ENCODE assay signal across 12 cellular contexts in the genomic region with DNA sequence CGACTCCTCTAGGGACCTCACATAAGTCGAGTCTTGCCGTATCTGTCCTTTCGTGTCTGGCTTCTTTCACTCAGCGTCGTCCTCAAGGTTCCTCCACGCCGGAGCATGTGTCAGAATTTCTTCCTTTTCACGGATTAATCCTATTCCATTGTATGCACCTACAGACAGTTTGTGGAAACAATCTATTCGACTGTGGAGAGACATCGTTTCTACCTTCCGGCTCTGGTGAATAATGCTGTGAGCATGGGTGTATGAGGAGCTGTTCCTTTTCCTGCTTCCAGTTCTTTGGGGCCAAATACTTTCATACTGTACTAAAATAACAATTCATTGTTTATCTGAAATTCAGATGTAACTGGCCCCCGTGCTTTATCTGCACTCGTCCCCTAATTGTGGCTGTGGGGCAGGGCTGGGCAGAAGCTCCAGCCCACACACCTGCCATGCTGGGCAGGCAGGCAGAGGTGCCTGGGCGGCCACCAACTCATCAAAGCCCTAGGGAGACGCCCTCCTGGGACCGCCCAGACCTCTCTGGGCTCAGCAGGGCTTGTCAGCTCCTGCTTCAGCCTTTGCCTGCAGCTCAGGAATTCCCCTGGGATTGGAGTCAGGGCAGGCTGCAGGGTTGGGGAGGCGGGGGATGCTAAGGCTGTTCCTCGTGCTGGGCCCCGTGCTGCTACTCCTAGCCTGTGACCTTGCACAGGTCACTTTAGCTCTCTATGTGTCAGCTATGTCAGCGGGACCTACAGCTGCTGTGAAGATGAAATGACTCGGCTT. TPM values are rescaled to one million over a fixed set of nuclear protein-coding genes. Genes with fewer than 3 reads are reported as not detected.
DNase-seq lines count a peak whose midpoint lies in the region; ATAC-seq, FAIRE-seq and TF ChIP-seq lines count a peak whose summit lies in the region.
"Had no signal": no experiment of that assay in that cellular context is flagged by ENCODE, and none has a peak within 500 bp of the region (broad histone marks: within the 10 kb centered on the region; RNA-seq: fewer than 3 reads in every experiment).

No MANE protein-coding gene starts in this region.

- H3K4me3 ChIP-seq in BE2C (ENCODE audit: low read depth, low read length) (no peak overlapping the region), HEK293 (ENCODE audit: low read depth, low read length) (no peak overlapping the region), kidney (ENCODE audit: low read length in 2 of 2) (no peak overlapping the region)
- H3K4me3 ChIP-seq: left lung had no signal

- H3K9me3 ChIP-seq in BE2C: no peaks in the 10 kb centered on the region
- H3K9me3 ChIP-seq in HEK293 (ENCODE audit: control insufficient read depth, insufficient read depth, low read depth, low read length): no peaks in the 10 kb centered on the region
- H3K9me3 ChIP-seq in kidney (ENCODE audit: control insufficient read depth in 1 of 2, low read length in 2 of 2): no peaks in the 10 kb centered on the region
- H3K9me3 ChIP-seq: Caco-2, left lung had no signal

- H3K36me3 ChIP-seq in BE2C (no peaks in the 10 kb centered on the region), HEK293 (ENCODE audit: control insufficient read depth in 2 of 2, insufficient read depth in 1 of 2, low read length in 2 of 2) (no peaks in the 10 kb centered on the region), kidney (ENCODE audit: control insufficient read depth in 1 of 2, insufficient read depth in 2 of 2, low read length in 2 of 2) (no peaks in the 10 kb centered on the region)
- H3K36me3 ChIP-seq: left lung had no signal

- intact Hi-C loops in kidney (cut with DNase I): no loop called here

- TF ChIP-seq CTCF in BE2C (IDR thresholded peaks at IDR 0.05; ENCODE audit: low read depth, low read length) (no peak), HEK293 (tag by site-specific recombination; IDR thresholded peaks at IDR 0.05) (no peak), WTC11 (IDR thresholded peaks at IDR 0.05) (no peak), kidney (IDR thresholded peaks at IDR 0.05; ENCODE audit: borderline replicate concordance, extremely low read depth, insufficient read depth) (no peak)

- H3K4me1 Mint-ChIP-seq in WTC11: peaks cover 28% of the 10 kb centered on the region

- H3K9ac ChIP-seq in kidney (ENCODE audit: low read length in 2 of 2): no peak overlapping the region

- H3K27ac ChIP-seq in HEK293 (ENCODE audit: extremely low read depth, low read depth, low read length): no peak overlapping the region
- no peak overlapping the region for H3K27ac ChIP-seq in kidney (ENCODE audit: low read depth in 2 of 2, low read length in 2 of 2)
- H3K27ac ChIP-seq: left lung had no signal

- H3K4me3 Mint-ChIP-seq in WTC11: no peak overlapping the region

- peaks cover 20% of the 10 kb centered on the region for H3K27me3 Mint-ChIP-seq in WTC11 (ENCODE audit: low read depth)

- CTCF ChIA-PET in HEK293 (lab: Yijun Ruan, JAX): interaction anchor here (0.7 to 1.1 kb wide), 2 partner anchors 22 to 217 kb away, joined by 3 read pairs; no protein-coding TSS in a partner anchor
- CTCF ChIA-PET in WTC11 (lab: Charles Lee): interaction anchor here (0.7 to 1.2 kb wide), 3 partner anchors 11 to 217 kb away, joined by 4 read pairs; no protein-coding TSS in a partner anchor

- peak overlapping the region; percentile 78; the same call in 1 of the 2 replicates for H3K27ac Mint-ChIP-seq in WTC11

- DNase-seq in BE2C (peak; percentile 93), WTC11 (ENCODE audit: low spot score) (no peak), kidney (peak; percentile 71), globus pallidus (ENCODE audit: low spot score) (no peak), C1 segment of cervical spinal cord (lab: John Stamatoyannopoulos, UW) (no peak)
- DNase-seq: activated CD4-positive, CD25-positive, alpha-beta regulatory T cell treated with anti-CD3 and anti-CD28 coated beads, Interleukin-2, amount 50 U/mL, for 72 hours; Caco-2 had no signal

- H3K9me3 Mint-ChIP-seq in WTC11: no peaks in the 10 kb centered on the region
- H3K9me3 Mint-ChIP-seq: activated naive CD4-positive, alpha-beta T cell treated with anti-CD3 and anti-CD28 coated beads, Interleukin-2, amount 50 U/mL, for 72 hours had no signal

- no peaks in the 10 kb centered on the region for H3K36me3 Mint-ChIP-seq in WTC11

- H3K4me1 ChIP-seq in BE2C: peaks cover 27% of the 10 kb centered on the region
- H3K4me1 ChIP-seq in HEK293 (ENCODE audit: control insufficient read depth, insufficient read depth, low read length): peaks cover 2% of the 10 kb centered on the region; the same call in 1 of the 2 replicates
- H3K4me1 ChIP-seq in kidney (ENCODE audit: control insufficient read depth in 1 of 2, insufficient read depth in 1 of 2, low read depth in 1 of 2, low read length in 2 of 2): peaks cover 0 to 9% of the 10 kb centered on the region in 2 donors

- peaks cover 3% of the 10 kb centered on the region; the same call in 1 of the 2 replicates for H3K27me3 ChIP-seq in BE2C

- ATAC-seq in WTC11 (no peak; the same call in 1 of the 2 replicates), GM21528 (IDR thresholded peaks at IDR 0.05; ENCODE audit: low FRiP score, unreplicated experiment) (no peak), SK-N-SH treated with all-trans-retinoic acid at 6 μM for 48 hours (no peak)
- ATAC-seq: activated naive CD4-positive, alpha-beta T cell treated with anti-CD3 and anti-CD28 coated beads, Interleukin-2, amount 50 U/mL, for 72 hours; left lung had no signal

- POLR2A ChIA-PET in HEK293 (lab: Yijun Ruan, JAX): no interaction called here
- POLR2A ChIA-PET in WTC11 (lab: Charles Lee): no interaction called here

- no peak for FAIRE-seq in kidney (lab: Jason Lieb, UNC)

TF ChIP-seq in HEK293, 187 proteins besides CTCF, POLR2A, EP300 and RAD21 (continues in another document):
- TF ChIP-seq ZNF37A (tag by site-specific recombination; IDR thresholded peaks at IDR 0.05) (no peak), ZBTB17 (tag by site-specific recombination; IDR thresholded peaks at IDR 0.05) (peak; percentile 66)
- TF ChIP-seq, protein P1, sequence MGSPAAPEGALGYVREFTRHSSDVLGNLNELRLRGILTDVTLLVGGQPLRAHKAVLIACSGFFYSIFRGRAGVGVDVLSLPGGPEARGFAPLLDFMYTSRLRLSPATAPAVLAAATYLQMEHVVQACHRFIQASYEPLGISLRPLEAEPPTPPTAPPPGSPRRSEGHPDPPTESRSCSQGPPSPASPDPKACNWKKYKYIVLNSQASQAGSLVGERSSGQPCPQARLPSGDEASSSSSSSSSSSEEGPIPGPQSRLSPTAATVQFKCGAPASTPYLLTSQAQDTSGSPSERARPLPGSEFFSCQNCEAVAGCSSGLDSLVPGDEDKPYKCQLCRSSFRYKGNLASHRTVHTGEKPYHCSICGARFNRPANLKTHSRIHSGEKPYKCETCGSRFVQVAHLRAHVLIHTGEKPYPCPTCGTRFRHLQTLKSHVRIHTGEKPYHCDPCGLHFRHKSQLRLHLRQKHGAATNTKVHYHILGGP (tag by site-specific recombination; IDR thresholded peaks at IDR 0.05): no peak

TF ChIP-seq in WTC11, 78 proteins besides CTCF, POLR2A, EP300 and RAD21 (continues in another document):
- TF ChIP-seq MAX (CRISPR knock-in tag; IDR thresholded peaks at IDR 0.05) (no peak), ESRRA (CRISPR knock-in tag; IDR thresholded peaks at IDR 0.05; ENCODE audit: borderline replicate concordance) (no peak), JUN (CRISPR knock-in tag; IDR thresholded peaks at IDR 0.05) (no peak), NFATC4 (CRISPR knock-in tag; IDR thresholded peaks at IDR 0.05) (no peak), ZNF263 (CRISPR knock-in tag; IDR thresholded peaks at IDR 0.05; ENCODE audit: low read depth) (no peak), GRHL2 (CRISPR knock-in tag; IDR thresholded peaks at IDR 0.05; ENCODE audit: insufficient replicate concordance, severe bottlenecking) (no peak)

TF ChIP-seq in SK-N-SH treated with all-trans-retinoic acid at 6 μM for 48 hours, 23 proteins besides CTCF, POLR2A, EP300 and RAD21:
- no peak for TF ChIP-seq GLIS3 (CRISPR knock-in tag; IDR thresholded peaks at IDR 0.05)
- TF ChIP-seq BACH2 (CRISPR knock-in tag; IDR thresholded peaks at IDR 0.05; ENCODE audit: borderline replicate concordance): no peak
- no peak for TF ChIP-seq PATZ1 (CRISPR knock-in tag; IDR thresholded peaks at IDR 0.05; ENCODE audit: borderline replicate concordance)
- no peak for TF ChIP-seq ZC3H10 (CRISPR knock-in tag; IDR thresholded peaks at IDR 0.05)
- no peak for TF ChIP-seq ZFP3 (CRISPR knock-in tag; IDR thresholded peaks at IDR 0.05)
- TF ChIP-seq ZFP30 (CRISPR knock-in tag; IDR thresholded peaks at IDR 0.05): no peak

RNA-seq across cellular contexts. Expression of gene GPC1, which starts 14.5 kb away (rescaled TPM):
- 46.0 TPM for polyA plus RNA-seq in BE2C (2012; ENCODE audit: insufficient read depth, insufficient read length, low read depth)
- 37.2 to 41.5 TPM (median 40.4 TPM) in 3 replicates for total RNA-seq in WTC11 (2021)
- 124 TPM for total RNA-seq in kidney
- 18.4 TPM for polyA plus RNA-seq in kidney (ENCODE audit: insufficient read depth, low read depth, low replicate concordance)

Comparison
In these comparisons a context has a peak if more than half of its experiments do, and no peak if none do; other contexts are left out.
1. DNase-seq: peak in BE2C (single experiment) and kidney (single experiment); none in WTC11 (single experiment), globus pallidus (single experiment) and C1 segment of cervical spinal cord (0 of 14).